Comparison of ENCODE assay signal across 1 cellular context in the genomic region with DNA sequence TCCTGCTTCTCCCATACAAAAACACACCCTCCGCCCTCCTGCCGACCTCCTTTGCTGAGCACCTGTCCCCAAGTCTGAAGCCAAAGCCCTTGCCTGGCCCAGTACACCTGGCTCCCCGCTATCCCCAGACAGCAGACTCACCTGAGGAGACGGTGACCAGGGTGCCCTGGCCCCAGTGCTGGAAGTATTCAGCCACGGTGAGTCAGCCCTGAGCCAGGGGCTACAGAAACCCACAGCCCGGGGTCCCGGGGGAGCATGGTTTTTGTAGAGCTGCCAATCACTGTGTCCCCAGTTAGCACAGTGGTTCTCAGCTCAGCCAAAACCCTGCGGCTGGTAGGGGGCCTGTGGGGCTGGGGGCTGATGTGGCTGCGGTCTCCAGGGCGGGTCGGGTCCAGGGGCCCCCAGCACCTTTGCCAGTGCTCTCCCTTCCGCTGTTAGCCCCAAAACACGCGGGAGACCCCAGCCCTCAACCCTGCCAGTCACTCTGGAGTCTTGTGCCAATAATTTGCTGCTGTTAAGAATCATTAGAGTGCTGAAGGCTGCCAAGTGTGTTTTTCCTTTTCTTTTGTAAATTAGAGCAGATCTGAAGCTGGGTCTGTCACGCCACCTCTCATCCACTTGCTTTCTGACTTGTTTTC.
TF ChIP-seq lines count a peak whose summit lies in the region.

No MANE protein-coding gene starts in this region.

TF ChIP-seq in GM23338, 12 proteins besides CTCF, POLR2A, EP300 and RAD21 (continued from another document):
- TF ChIP-seq ZNF462 (CRISPR knock-in tag; IDR thresholded peaks at IDR 0.05) (no peak), ZNF331 (CRISPR knock-in tag; IDR thresholded peaks at IDR 0.05; ENCODE audit: low read depth) (no peak), POLR2AphosphoS5 (IDR thresholded peaks at IDR 0.05; ENCODE audit: low read depth) (no peak), ZNF114 (CRISPR knock-in tag; IDR thresholded peaks at IDR 0.05) (no peak)
